Comparison of ENCODE assay signal across 15 cellular contexts in the genomic region with DNA sequence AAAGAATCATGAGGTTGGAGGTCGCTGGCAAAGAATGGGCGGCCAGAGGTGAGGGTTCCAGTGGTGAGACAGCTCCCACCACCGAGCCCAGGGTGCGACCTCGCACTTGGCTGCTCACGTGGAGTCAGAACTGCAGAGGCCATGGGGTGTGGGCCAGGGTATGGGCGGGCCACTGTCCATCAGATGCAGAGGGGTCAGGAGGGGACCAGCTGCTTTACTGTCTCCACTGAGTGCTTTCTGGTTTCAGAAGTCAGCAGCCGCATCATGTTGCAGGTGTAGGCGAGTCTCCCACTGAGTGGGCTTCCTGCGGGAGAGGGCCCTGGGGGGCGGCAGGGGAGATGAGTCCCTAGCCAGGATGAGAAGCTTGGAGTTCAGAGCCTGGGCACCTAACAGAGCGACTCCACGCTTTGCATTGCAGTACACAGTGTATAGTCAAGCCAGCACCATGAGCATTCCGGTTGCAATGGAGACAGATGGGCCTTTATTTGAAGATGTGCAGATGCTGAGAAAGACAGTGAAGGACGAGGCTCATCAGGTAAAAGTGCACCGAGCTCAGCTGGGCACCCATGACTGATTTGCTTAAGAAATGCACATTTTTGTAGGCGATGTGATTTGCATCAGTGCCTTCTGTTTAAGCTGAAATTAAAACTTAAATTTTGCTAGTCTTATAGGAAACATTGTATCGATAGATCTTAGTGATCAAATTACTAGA. TPM values are rescaled to one million over a fixed set of nuclear protein-coding genes. Genes with fewer than 3 reads are reported as not detected.
DNase-seq lines count a peak whose midpoint lies in the region; ATAC-seq, FAIRE-seq and TF ChIP-seq lines count a peak whose summit lies in the region.
"Had no signal": no experiment of that assay in that cellular context is flagged by ENCODE, and none has a peak within 500 bp of the region (broad histone marks: within the 10 kb centered on the region; RNA-seq: fewer than 3 reads in every experiment).

No MANE protein-coding gene starts in this region.

- no peaks in the 10 kb centered on the region for H3K9me3 Mint-ChIP-seq in activated naive CD4-positive, alpha-beta T cell treated with anti-CD3 and anti-CD28 coated beads, Interleukin-2, amount 50 U/mL, for 72 hours

- SMC1A ChIA-PET in GM12878 (lab: Charles Lee; ENCODE audit: uncharacterized antibody, unreplicated experiment) = interaction anchor here (0.9 to 1.5 kb wide), 3 partner anchors 16 to 147 kb away, joined by 3 to 4 read pairs (median 3); no protein-coding TSS in a partner anchor

- TF ChIP-seq EP300 in GM12878 (IDR thresholded peaks at IDR 0.05; ENCODE audit: borderline replicate concordance in 1 of 2, control insufficient read depth in 1 of 2, low read depth in 2 of 2, low read length in 2 of 2) = no peak
- no peak for TF ChIP-seq EP300 in HepG2 (IDR thresholded peaks at IDR 0.05; ENCODE audit: low read depth in 2 of 2, low read length in 2 of 2)
- TF ChIP-seq EP300 in HepG2 (CRISPR knock-in tag; IDR thresholded peaks at IDR 0.05; ENCODE audit: borderline replicate concordance) = no peak

- TF ChIP-seq POLR2A in GM12878 (IDR thresholded peaks at IDR 0.05; ENCODE audit: low read depth, low read length) (no peak; the same call in 1 of the 2 replicates), HepG2 (IDR thresholded peaks at IDR 0.05; ENCODE audit: insufficient read depth in 1 of 2, low read depth in 2 of 2, low read length in 2 of 2) (no peak)

- in situ Hi-C loops in GM12878 (cut with MboI) (no loop called here), HepG2 (cut with HindIII; ENCODE audit: extremely low pct_ligation_motif_present, low pct_unique_long_range_greater_than_20kb) (no loop called here)

- no peaks in the 10 kb centered on the region for H3K27me3 ChIP-seq in GM12878 (replicated peaks in 1 of 2; ENCODE audit: control insufficient read depth in 2 of 2, insufficient read depth in 2 of 2, low read length in 1 of 2)
- no peaks in the 10 kb centered on the region for H3K27me3 ChIP-seq in HepG2 (ENCODE audit: control insufficient read depth in 1 of 2, insufficient read depth in 2 of 2, low read length in 2 of 2)
- no peaks in the 10 kb centered on the region for H3K27me3 ChIP-seq in subcutaneous abdominal adipose tissue (ENCODE audit: control insufficient read depth in 5 of 5, insufficient read depth in 4 of 5, low read length in 5 of 5)
- H3K27me3 ChIP-seq: sigmoid colon, tibial nerve had no signal

- H3K27ac ChIP-seq in GM12878 (ENCODE audit: control insufficient read depth, insufficient read depth) (no peak overlapping the region), HepG2 (ENCODE audit: extremely low read length, insufficient read depth, low read length) (no peak overlapping the region), subcutaneous abdominal adipose tissue (ENCODE audit: low read depth, low read length) (peak overlapping the region; percentile 94)
- H3K27ac ChIP-seq: HL-60 had no signal

- no peak for DNase-seq in activated naive CD4-positive, alpha-beta T cell treated with anti-CD3 and anti-CD28 coated beads, Interleukin-2, amount 50 U/mL, for 72 hours (ENCODE audit: low spot score in 2 of 2)
- no peak for DNase-seq in activated naive CD4-positive, alpha-beta T cell treated with Interleukin-2 at 50 U/mL for 16 hours
- DNase-seq in GM12878 (ENCODE audit: low read depth, low spot score) (no peak), HepG2 (ENCODE audit: low spot score) (no peak)
- no peak for DNase-seq in activated T-cell treated with anti-CD3 and anti-CD28 coated beads, Interleukin-2, amount 50 U/mL, for 48 hours
- DNase-seq: activated CD4-positive, alpha-beta T cell treated with anti-CD3 and anti-CD28 coated beads for 48 hours; NCI-H1048; sigmoid colon had no signal

- TF ChIP-seq RAD21 in GM12878 (IDR thresholded peaks at IDR 0.05; ENCODE audit: insufficient read depth, low read depth, low read length) = no peak
- no peak for TF ChIP-seq RAD21 in HepG2 (CRISPR knock-in tag; IDR thresholded peaks at IDR 0.05)

- H3K36me3 ChIP-seq in GM12878 (ENCODE audit: control insufficient read depth in 2 of 2, insufficient read depth in 2 of 2, low read length in 1 of 2) = peaks cover 0 to 12% of the 10 kb centered on the region in 2 experiments; a peak in 3 of 4 replicates
- H3K36me3 ChIP-seq in HepG2 (replicated peaks in 1 of 2; ENCODE audit: control insufficient read depth in 1 of 2, insufficient read depth in 2 of 2, low read length in 2 of 2) = peaks cover 1 to 19% of the 10 kb centered on the region in 2 experiments; a peak in 3 of 5 replicates
- peaks cover under 1 to 54% (median 37%) of the 10 kb centered on the region in 5 donors for H3K36me3 ChIP-seq in subcutaneous abdominal adipose tissue (ENCODE audit: control insufficient read depth in 5 of 5, insufficient read depth in 5 of 5, low read length in 5 of 5)

- H4K20me1 ChIP-seq in GM12878 (ENCODE audit: control insufficient read depth, insufficient read depth) = no peaks in the 10 kb centered on the region
- H4K20me1 ChIP-seq in HepG2 (ENCODE audit: insufficient read depth, low read length) = no peaks in the 10 kb centered on the region

- H3K27ac Mint-ChIP-seq in activated naive CD4-positive, alpha-beta T cell treated with anti-CD3 and anti-CD28 coated beads, Interleukin-2, amount 50 U/mL, for 72 hours = peak overlapping the region; percentile 58 to 98
- H3K27ac Mint-ChIP-seq: activated naive CD8-positive, alpha-beta T cell had no signal

- H3K4me3 ChIP-seq in GM12878 (no peak overlapping the region), HepG2 (replicated peaks in 1 of 3; ENCODE audit: insufficient read depth in 1 of 3, low read depth in 2 of 3, low read length in 3 of 3) (no peak overlapping the region), subcutaneous abdominal adipose tissue (ENCODE audit: low read depth in 1 of 5, low read length in 5 of 5) (no peak overlapping the region)
- H3K4me3 ChIP-seq: sigmoid colon, tibial nerve had no signal

- H3K36me3 Mint-ChIP-seq in activated naive CD4-positive, alpha-beta T cell treated with anti-CD3 and anti-CD28 coated beads, Interleukin-2, amount 50 U/mL, for 72 hours = peaks cover 0 to 4% of the 10 kb centered on the region in 2 donors
- H3K36me3 Mint-ChIP-seq: activated naive CD8-positive, alpha-beta T cell had no signal

- peak in 1 of 2 donors; percentile 20 for ATAC-seq in activated naive CD4-positive, alpha-beta T cell treated with anti-CD3 and anti-CD28 coated beads, Interleukin-2, amount 50 U/mL, for 72 hours
- ATAC-seq in GM12878 = peak; percentile 23
- peak; percentile 44 for ATAC-seq in HepG2
- ATAC-seq in GM18502 (IDR thresholded peaks at IDR 0.05; ENCODE audit: poor library complexity, unreplicated experiment) = no peak
- no peak for ATAC-seq in HG03521 (IDR thresholded peaks at IDR 0.05; ENCODE audit: unreplicated experiment)

- WGBS in GM12878 (ENCODE audit: insufficient coverage, insufficient replicate concordance, low lambda C conversion rate, missing lambda C conversion rate) = 60% methylated on average over 18 of the region's 18 CpGs
- 94% methylated on average over 12 of the region's 18 CpGs for WGBS in HepG2 (ENCODE audit: low lambda C conversion rate)

- intact Hi-C loops in GM12878 (cut with micrococcal nuclease; ENCODE audit: unreplicated experiment) (no loop called here), HepG2 (cut with micrococcal nuclease; ENCODE audit: unreplicated experiment) (no loop called here)

- no peaks in the 10 kb centered on the region for H3K9me3 ChIP-seq in GM12878 (replicated peaks; ENCODE audit: control insufficient read depth, insufficient read depth, low read length)
- H3K9me3 ChIP-seq in HepG2 (ENCODE audit: low read length) = no peaks in the 10 kb centered on the region
- H3K9me3 ChIP-seq in subcutaneous abdominal adipose tissue (ENCODE audit: control insufficient read depth in 5 of 5, low read length in 5 of 5) = no peaks in the 10 kb centered on the region
- H3K9me3 ChIP-seq: sigmoid colon, tibial nerve had no signal

- FAIRE-seq in GM12878 (lab: Jason Lieb, UNC) (no peak), HepG2 (lab: Jason Lieb, UNC) (no peak)
- FAIRE-seq: GM18507 had no signal

- BruUV-seq in GM12878 (replicated peaks; lab: Mats Ljungman, UMichigan) = no TSS peak
- BruUV-seq in HepG2 (replicated peaks; lab: Mats Ljungman, UMichigan) = no TSS peak

- CTCF ChIA-PET in GM12878 (lab: Yijun Ruan, JAX) (interaction anchor here (0.8 kb wide), 1 partner anchor 147 kb away, joined by 4 read pairs; no protein-coding TSS in a partner anchor), HepG2 (lab: Yijun Ruan, JAX; ENCODE audit: low intra/inter-chr PET ratio, low total read pairs) (no interaction called here)

- POLR2A ChIA-PET in GM12878 (lab: Charles Lee) = no interaction called here
- POLR2A ChIA-PET in HepG2 (lab: Yijun Ruan, JAX) = no interaction called here

- RAD21 ChIA-PET in GM12878 (lab: Charles Lee; ENCODE audit: unreplicated experiment) = interaction anchor here (1.9 kb wide), 1 partner anchor 73 kb away, joined by 4 read pairs; no protein-coding TSS in a partner anchor

- H3K79me2 ChIP-seq in GM12878 (ENCODE audit: control insufficient read depth, insufficient read depth, low read length) (no peaks in the 10 kb centered on the region), HepG2 (ENCODE audit: insufficient read depth, low read length) (no peaks in the 10 kb centered on the region)

- TF ChIP-seq CTCF in GM12878 (IDR thresholded peaks at IDR 0.05 in 2 of 3, conservative IDR thresholded peaks at IDR 0.05 in 1 of 3; ENCODE audit: control insufficient read depth in 2 of 3, extremely low read depth in 1 of 3, insufficient read depth in 1 of 3, low read depth in 3 of 3, low read length in 3 of 3) (no peak), HepG2 (CRISPR knock-in tag; IDR thresholded peaks at IDR 0.05) (no peak)

- H3K9ac ChIP-seq in GM12878 (ENCODE audit: control insufficient read depth, insufficient read depth, low read length) (no peak overlapping the region), HepG2 (ENCODE audit: insufficient read depth, low read depth, low read length) (no peak overlapping the region), subcutaneous abdominal adipose tissue (ENCODE audit: low read length in 5 of 5) (peak overlapping the region in 3 of 5 donors; percentile 4 to 37 (median 32))

- H2AFZ ChIP-seq in GM12878 (ENCODE audit: control insufficient read depth, low read depth, low read length) (no peak overlapping the region), HepG2 (ENCODE audit: low read length) (no peak overlapping the region)

- H3K4me2 ChIP-seq in GM12878 (ENCODE audit: control insufficient read depth, insufficient read depth) = no peak overlapping the region
- no peak overlapping the region for H3K4me2 ChIP-seq in HepG2 (ENCODE audit: low read depth, low read length)

- H3K4me1 ChIP-seq in GM12878 (ENCODE audit: control insufficient read depth, insufficient read depth, low read length) = no peaks in the 10 kb centered on the region
- no peaks in the 10 kb centered on the region for H3K4me1 ChIP-seq in HepG2 (ENCODE audit: insufficient read depth, low read length)
- peaks cover 7 to 23% (median 18%) of the 10 kb centered on the region in 5 donors for H3K4me1 ChIP-seq in subcutaneous abdominal adipose tissue (ENCODE audit: control insufficient read depth in 5 of 5, insufficient read depth in 5 of 5, low read length in 5 of 5)

RNA-seq across cellular contexts. Expression of a gene that starts 46.8 kb away (rescaled TPM):
- 100 to 1,000 TPM; 368 to 465 TPM for total RNA-seq in activated naive CD4-positive, alpha-beta T cell treated with anti-CD3 and anti-CD28 coated beads, Interleukin-2, amount 50 U/mL, for 72 hours
- total RNA-seq in GM12878 (2013; cell fraction: nucleolus; rRNA removed) = 360 and 384 TPM in 2 replicates
- 187 and 198 TPM in 2 replicates for total RNA-seq in GM12878 (2014; rRNA removed)
- total RNA-seq in GM12878 (2014; rRNA removed; fragmentation: Illumina TruSeq; extraction: Trizol) = 95.2 and 102 TPM in 2 replicates
- 288 and 291 TPM in 2 replicates for total RNA-seq in GM12878 (2021)
- polyA plus RNA-seq in GM12878 (2011; ENCODE audit: low read depth) = 70.0 TPM
- polyA plus RNA-seq in GM12878 (2011; rRNA removed) = 30.1 and 54.9 TPM in 2 replicates
- 103 and 133 TPM in 2 replicates for polyA plus RNA-seq in GM12878 (2011; cell fraction: cytosol; rRNA removed)
- polyA plus RNA-seq in GM12878 (2011; cell fraction: nucleus; rRNA removed) = 156 and 247 TPM in 2 replicates
- 76.3 and 94.6 TPM in 2 replicates for polyA plus RNA-seq in GM12878 (2012)
- polyA plus RNA-seq in GM12878 (2014; fragmentation: Illumina TruSeq; extraction: Trizol) = 111 and 123 TPM in 2 replicates
- polyA plus RNA-seq in GM12878 (2014; fragmentation: Nextera tagmentation; extraction: Ambion mirVana) = 10 to 100 TPM; 38.4 to 54.0 TPM
- polyA plus RNA-seq in GM12878 (2014; rRNA removed) = 101 and 117 TPM in 2 replicates
- 100 to 1,000 TPM; 121 to 122 TPM for polyA plus RNA-seq in GM12878 (2016; fragmentation: Nextera tagmentation; extraction: Ambion mirVana)
- polyA minus RNA-seq in GM12878 (2011; rRNA and poly(A)+ RNA removed) = 232 and 242 TPM in 2 replicates
- 131 and 184 TPM in 2 replicates for polyA minus RNA-seq in GM12878 (2011; cell fraction: cytosol; rRNA and poly(A)+ RNA removed)
- 99.3 and 177 TPM in 2 replicates for polyA minus RNA-seq in GM12878 (2011; cell fraction: nucleus; rRNA and poly(A)+ RNA removed)
- total RNA-seq in HepG2 (2016; rRNA removed; fragmentation: Illumina TruSeq; extraction: Trizol) = 239 and 386 TPM in 2 replicates
- 33.0 and 38.5 TPM in 2 replicates for total RNA-seq in HepG2 (2016; cell fraction: cytosol; rRNA removed; fragmentation: Illumina TruSeq; extraction: Trizol; ENCODE audit: low read depth)
- 231 and 328 TPM in 2 replicates for total RNA-seq in HepG2 (2016; cell fraction: insoluble cytoplasmic fraction; rRNA removed; fragmentation: Illumina TruSeq; extraction: Trizol)
- total RNA-seq in HepG2 (2016; cell fraction: membrane; rRNA removed; fragmentation: Illumina TruSeq; extraction: Trizol) = 57.3 and 69.8 TPM in 2 replicates
- total RNA-seq in HepG2 (2016; cell fraction: nucleus; rRNA removed; fragmentation: Illumina TruSeq; extraction: Trizol) = 296 and 345 TPM in 2 replicates
- 74.4 and 102 TPM in 2 replicates for polyA plus RNA-seq in HepG2 (2011; rRNA removed)
- polyA plus RNA-seq in HepG2 (2011; cell fraction: cytosol; rRNA removed) = 102 and 115 TPM in 2 replicates
- polyA plus RNA-seq in HepG2 (2011; cell fraction: nucleus; rRNA removed) = 192 and 221 TPM in 2 replicates
- 126 and 135 TPM in 2 replicates for polyA plus RNA-seq in HepG2 (2012)
- 11.1 and 13.5 TPM in 2 replicates for polyA plus RNA-seq in HepG2 (2016; cell fraction: cytosol; fragmentation: Illumina TruSeq; extraction: Trizol; ENCODE audit: low read depth)
- polyA plus RNA-seq in HepG2 (2016; cell fraction: insoluble cytoplasmic fraction; fragmentation: Illumina TruSeq; extraction: Trizol; ENCODE audit: low read depth) = 132 and 159 TPM in 2 replicates
- 18.9 and 22.7 TPM in 2 replicates for polyA plus RNA-seq in HepG2 (2016; cell fraction: membrane; fragmentation: Illumina TruSeq; extraction: Trizol; ENCODE audit: low read depth)
- polyA plus RNA-seq in HepG2 (2016; cell fraction: nucleus; fragmentation: Illumina TruSeq; extraction: Trizol; ENCODE audit: insufficient read depth, low read depth) = 236 and 267 TPM in 2 replicates
- 411 and 518 TPM in 2 replicates for polyA minus RNA-seq in HepG2 (2011; rRNA and poly(A)+ RNA removed; ENCODE audit: low replicate concordance)
- polyA minus RNA-seq in HepG2 (2011; cell fraction: cytosol; rRNA and poly(A)+ RNA removed) = 317 and 327 TPM in 2 replicates
- 190 and 258 TPM in 2 replicates for polyA minus RNA-seq in HepG2 (2011; cell fraction: nucleus; rRNA and poly(A)+ RNA removed)

Comparison
In these comparisons a context has a peak if more than half of its experiments do, and no peak if none do; other contexts are left out.
1. ATAC-seq: peak in GM12878 (single experiment) and HepG2 (single experiment); none in GM18502 (single experiment) and HG03521 (single experiment).
2. H3K9ac ChIP-seq: peak in subcutaneous abdominal adipose tissue (3 of 5); none in GM12878 (single experiment) and HepG2 (single experiment).